17 cellular contexts compared by ENCODE assay signal in genomic region chr16:27849621-27850020, GRCh38.
DNase-seq lines count a peak whose midpoint lies in the region; ATAC-seq and TF ChIP-seq lines count a peak whose summit lies in the region.
"Had no signal": no experiment of that assay in that cellular context is flagged by ENCODE, and none has a peak within 500 bp of the region (broad histone marks: within the 10 kb centered on the region; RNA-seq: fewer than 3 reads in every experiment).

No MANE protein-coding gene starts in this region.

- H3K4me1 ChIP-seq in upper lobe of right lung = no peaks in the 10 kb centered on the region
- H3K4me1 ChIP-seq: BE2C had no signal

- no peak overlapping the region for H3K4me3 ChIP-seq in coronary artery
- H3K4me3 ChIP-seq in upper lobe of right lung = no peak overlapping the region
- H3K4me3 ChIP-seq: GM23338 had no signal

- peaks cover 24% of the 10 kb centered on the region for H3K27me3 ChIP-seq in upper lobe of right lung

- peak; percentile 41 for DNase-seq in cardiac septum (ENCODE audit: low spot score)
- DNase-seq in Right ventricle myocardium superior = no peak
- peak; percentile 58 for DNase-seq in coronary artery (ENCODE audit: low spot score)
- peak; percentile 15 for DNase-seq in islet precursor cell
- peak; percentile 13 for DNase-seq in upper lobe of right lung
- no peak for DNase-seq in NCI-H2171 treated with DMSO at 0.1 percent for 48 hours (lab: John Stamatoyannopoulos, UW)
- no peak for DNase-seq in NCI-H187 (lab: John Stamatoyannopoulos, UW)
- DNase-seq in DMS 273 treated with DMSO at 0.1 percent for 48 hours (lab: John Stamatoyannopoulos, UW) = no peak
- DNase-seq: ACHN; BE2C; C1 segment of cervical spinal cord; CD4-positive, CD25-positive, alpha-beta regulatory T cell; CD8-positive, alpha-beta memory T cell; COR-L47; H7; IMR-90 had no signal

- intact Hi-C loops in cardiac septum (cut with DNase I) (no loop called here), Right ventricle myocardium superior (cut with DNase I) (no loop called here), upper lobe of right lung (cut with DNase I) (no loop called here)

- no peak for TF ChIP-seq CTCF in coronary artery (IDR thresholded peaks at IDR 0.05)
- no peak for TF ChIP-seq CTCF in upper lobe of right lung (IDR thresholded peaks at IDR 0.05)

- H3K27ac ChIP-seq in coronary artery = no peak overlapping the region
- H3K27ac ChIP-seq in upper lobe of right lung = no peak overlapping the region

- ATAC-seq in Right ventricle myocardium superior (ENCODE audit: poor library complexity) (no peak), upper lobe of right lung (no peak)
- ATAC-seq: GM23338 had no signal

- H3K36me3 ChIP-seq in upper lobe of right lung = no peaks in the 10 kb centered on the region
- H3K36me3 ChIP-seq: BE2C had no signal

- no peaks in the 10 kb centered on the region for H3K9me3 ChIP-seq in upper lobe of right lung
- H3K9me3 ChIP-seq: BE2C had no signal

Comparison
In these comparisons a context has a peak if more than half of its experiments do, and no peak if none do; other contexts are left out.
1. DNase-seq: peak in cardiac septum (single experiment), coronary artery (single experiment), islet precursor cell (single experiment) and upper lobe of right lung (single experiment); none in Right ventricle myocardium superior (single experiment), NCI-H2171 treated with DMSO at 0.1 percent for 48 hours (single experiment), NCI-H187 (0 of 2) and DMS 273 treated with DMSO at 0.1 percent for 48 hours (single experiment).